8 cellular contexts compared by ENCODE assay signal in the genomic region with DNA sequence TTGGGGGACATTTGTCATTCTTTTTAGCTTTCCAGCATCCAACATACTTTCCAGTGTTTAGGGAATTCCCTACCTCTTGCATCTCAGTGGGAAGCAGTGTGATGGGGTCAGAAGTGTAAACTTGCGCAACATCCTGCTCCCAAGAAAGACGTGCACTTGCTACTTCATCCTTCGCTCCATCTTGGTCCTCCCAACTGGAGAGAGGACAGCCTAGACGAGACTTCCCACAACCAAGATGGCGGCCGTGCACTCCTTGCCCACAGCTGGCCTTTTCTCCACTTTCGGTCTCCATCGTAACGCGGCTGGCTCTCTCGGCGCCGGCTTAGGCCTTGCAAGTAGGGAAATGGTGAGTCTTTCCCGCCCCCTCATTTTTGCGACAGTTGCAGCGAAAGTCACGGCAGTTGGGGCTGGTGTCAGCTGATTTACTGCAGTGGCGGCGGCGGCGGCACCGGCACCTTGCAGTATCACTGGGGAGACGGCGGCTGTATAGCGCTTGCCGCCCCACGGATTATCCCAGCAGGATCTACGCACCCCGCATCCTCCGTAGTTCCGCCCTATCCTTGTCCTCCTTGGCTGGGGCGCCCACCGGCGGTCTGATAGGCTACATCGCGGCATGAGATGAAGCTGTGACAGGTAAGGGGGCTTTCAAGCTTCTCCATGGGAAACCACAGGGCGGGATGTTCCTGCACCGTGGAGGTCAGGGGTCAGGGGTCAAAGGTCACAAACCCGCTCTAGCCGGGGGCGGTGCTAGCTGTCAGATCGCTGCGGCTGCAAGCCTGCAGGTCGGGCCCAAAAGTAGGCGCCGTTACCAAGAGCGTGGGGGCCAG. TPM values are rescaled to one million over a fixed set of nuclear protein-coding genes. Genes with fewer than 3 reads are reported as not detected.
DNase-seq lines count a peak whose midpoint lies in the region; ATAC-seq, FAIRE-seq and TF ChIP-seq lines count a peak whose summit lies in the region.

A gene (plus strand): TSS at position 416 of the 827 bp plus-strand sequence. CDS start 21,157 bp downstream, outside the sequence.

- H3K4me3 ChIP-seq in esophagus muscularis mucosa (peak within 1 kb of the TSS; percentile 63 to 93 (median 88)), muscle layer of duodenum (ENCODE audit: low read depth in 1 of 2, low read length in 2 of 2) (peak within 1 kb of the TSS; percentile 77 to 94)

- DNase-seq in DMS79 (lab: John Stamatoyannopoulos, UW): peak; percentile 98
- peak; percentile 87 for DNase-seq in RCC 7860 (ENCODE audit: low spot score)
- peak; percentile 95 to 97 for DNase-seq in activated T-cell treated with anti-CD3 and anti-CD28 coated beads, Interleukin-2, amount 50 U/mL, for 72 hours
- peak; percentile 99 for DNase-seq in esophagus muscularis mucosa (ENCODE audit: extremely low spot score)
- DNase-seq in stimulated activated CD8-positive, alpha-beta memory T cell treated with anti-CD3 and anti-CD28 coated beads, Interleukin-7, amount 100 ng/mL, for 4 hours (ENCODE audit: low read depth in 2 of 2): peak; percentile 93 to 96

- intact Hi-C loops in esophagus muscularis mucosa (cut with DNase I): loop anchor here (5.0 kb wide), 1 partner anchor 1064 kb away; a partner anchor contains a TSS

- H3K27me3 ChIP-seq in esophagus muscularis mucosa (no peaks in the 10 kb centered on the region), muscle layer of duodenum (ENCODE audit: low read depth, low read length) (no peaks in the 10 kb centered on the region)

- H3K27ac ChIP-seq in KOPT-K1 (ENCODE audit: low read depth, low read length, poor library complexity, severe bottlenecking): peak within 1 kb of the TSS; percentile 87
- H3K27ac ChIP-seq in esophagus muscularis mucosa (replicated peaks in 1 of 4): peak within 1 kb of the TSS; percentile 80 to 92 (median 88)
- H3K27ac ChIP-seq in muscle layer of duodenum (ENCODE audit: low read length): peak within 1 kb of the TSS; percentile 56

- H3K4me1 ChIP-seq in esophagus muscularis mucosa: peaks cover 16 to 26% (median 21%) of the 10 kb centered on the region in 4 donors
- peaks cover 8 to 14% of the 10 kb centered on the region in 2 donors for H3K4me1 ChIP-seq in muscle layer of duodenum (ENCODE audit: control insufficient read depth in 1 of 2, insufficient read depth in 2 of 2, low read length in 2 of 2)

- H3K36me3 ChIP-seq in KOPT-K1 (ENCODE audit: insufficient read depth, low read length) (peaks cover 7% of the 10 kb centered on the region; the same call in 1 of the 2 replicates), esophagus muscularis mucosa (no peaks in the 10 kb centered on the region), muscle layer of duodenum (ENCODE audit: control insufficient read depth in 1 of 2, insufficient read depth in 2 of 2, low read length in 2 of 2) (no peaks in the 10 kb centered on the region)

- FAIRE-seq in RCC 7860 (lab: Jason Lieb, UNC): peak; percentile 81

- peaks cover 3 to 10% of the 10 kb centered on the region in 2 donors for H3K36me3 Mint-ChIP-seq in activated T-cell treated with anti-CD3 and anti-CD28 coated beads, Interleukin-2, amount 50 U/mL, for 72 hours (ENCODE audit: insufficient read depth in 2 of 2)

- H3K27ac Mint-ChIP-seq in activated T-cell treated with anti-CD3 and anti-CD28 coated beads, Interleukin-2, amount 50 U/mL, for 72 hours: peak within 1 kb of the TSS; percentile 98

- peak in 1 of 3 experiments; percentile 22 for TF ChIP-seq CTCF in esophagus muscularis mucosa (IDR thresholded peaks at IDR 0.05)

- peaks cover 84% of the 10 kb centered on the region for H3K4me1 Mint-ChIP-seq in activated T-cell treated with anti-CD3 and anti-CD28 coated beads, Interleukin-2, amount 50 U/mL, for 72 hours (ENCODE audit: low read depth)

- peak; percentile 94 for ATAC-seq in GM21786 (IDR thresholded peaks at IDR 0.05; ENCODE audit: unreplicated experiment)
- peak; percentile 90 to 93 for ATAC-seq in activated T-cell treated with anti-CD3 and anti-CD28 coated beads, Interleukin-2, amount 50 U/mL, for 72 hours (replicated peaks in 1 of 2)

- H3K9me3 ChIP-seq in KOPT-K1 (ENCODE audit: insufficient read depth, low read length, poor library complexity, severe bottlenecking) (peaks cover 8% of the 10 kb centered on the region), esophagus muscularis mucosa (no peaks in the 10 kb centered on the region), muscle layer of duodenum (ENCODE audit: control insufficient read depth in 1 of 2, low read length in 2 of 2) (no peaks in the 10 kb centered on the region)

- WGBS in esophagus muscularis mucosa: under 1% methylated on average over 25 of the region's 47 CpGs

- H3K4me3 Mint-ChIP-seq in activated T-cell treated with anti-CD3 and anti-CD28 coated beads, Interleukin-2, amount 50 U/mL, for 72 hours: peak within 1 kb of the TSS; percentile 96 to 97

- H3K9me3 Mint-ChIP-seq in activated T-cell treated with anti-CD3 and anti-CD28 coated beads, Interleukin-2, amount 50 U/mL, for 72 hours: peaks cover 4 to 7% of the 10 kb centered on the region in 2 donors

- no peak for TF ChIP-seq POLR2A in esophagus muscularis mucosa (IDR thresholded peaks at IDR 0.05; ENCODE audit: low read depth)

- TF ChIP-seq EP300 in esophagus muscularis mucosa (IDR thresholded peaks at IDR 0.05): no peak

- H3K27me3 Mint-ChIP-seq in activated T-cell treated with anti-CD3 and anti-CD28 coated beads, Interleukin-2, amount 50 U/mL, for 72 hours (ENCODE audit: low read depth): no peaks in the 10 kb centered on the region

RNA-seq across cellular contexts. Expression of the gene that starts here (rescaled TPM):
- 10 to 100 TPM; 25.6 to 25.9 TPM for total RNA-seq in activated T-cell treated with anti-CD3 and anti-CD28 coated beads, Interleukin-2, amount 50 U/mL, for 72 hours
- 10 to 100 TPM; 23.1 to 48.6 (median 30.3) TPM for total RNA-seq in esophagus muscularis mucosa

Comparison
In these comparisons a context has a peak if more than half of its experiments do, and no peak if none do; other contexts are left out.
1. Peak in every context shown above with its lines: DNase-seq, ATAC-seq, H3K4me3 ChIP-seq and H3K27ac ChIP-seq.